Comparison of ENCODE assay signal across 26 cellular contexts in genomic region chr2:44532031-44532430, GRCh38.
"Had no signal": no experiment of that assay in that cellular context is flagged by ENCODE, and none has a peak within 500 bp of the region (broad histone marks: within the 10 kb centered on the region; RNA-seq: fewer than 3 reads in every experiment).

No MANE protein-coding gene starts in this region.

- H3K27me3 Mint-ChIP-seq: naive thymus-derived CD8-positive, alpha-beta T cell; stimulated activated naive B cell treated with anti-CD40 and anti-IgM and Interleukin-4, amounts not matched to agents 10 μg/mL and 1 μg/mL and 100 μg/mL, for 72 hours; stimulated activated naive CD8-positive, alpha-beta T cell treated with anti-CD3 and anti-CD28 coated beads, Interleukin-15, Interleukin-2, amounts not matched to agents 100 ng/mL and 50 ng/mL, for 24 hours; type B pancreatic cell had no signal

- H3K4me3 Mint-ChIP-seq: immature natural killer cell; naive thymus-derived CD8-positive, alpha-beta T cell; nephron; neural crest cell; stimulated activated naive B cell treated with anti-CD40 and anti-IgM and Interleukin-4, amounts not matched to agents 10 μg/mL and 1 μg/mL and 100 μg/mL, for 72 hours; stimulated activated naive CD8-positive, alpha-beta T cell treated with anti-CD3 and anti-CD28 coated beads, Interleukin-15, Interleukin-2, amounts not matched to agents 100 ng/mL and 50 ng/mL, for 24 hours; type B pancreatic cell had no signal

- H3K4me1 ChIP-seq: heart left ventricle, lower lobe of right lung, right atrium auricular region, tibial nerve, vagina had no signal

- H3K27ac ChIP-seq: heart left ventricle, lower lobe of right lung, pancreas, right atrium auricular region, skin epidermis, tibial nerve, vagina had no signal

- H3K9me3 Mint-ChIP-seq: immature natural killer cell had no signal

- H3K4me3 ChIP-seq: heart left ventricle, lower lobe of right lung, pancreas, right atrium auricular region, skin epidermis, tibial nerve, vagina had no signal

- H3K9me3 ChIP-seq: heart left ventricle, lower lobe of right lung, pancreas, right atrium auricular region, tibial nerve, vagina had no signal

- H3K27me3 ChIP-seq: heart left ventricle, pancreas, right atrium auricular region, tibial nerve, vagina had no signal

- DNase-seq: heart left ventricle; hypothalamus; immature natural killer cell; left ventricle myocardium superior; lower lobe of right lung; mammary epithelial cell; mesenchymal stem cell; naive thymus-derived CD8-positive, alpha-beta T cell; nucleus accumbens; pancreas; stimulated activated CD4-positive, alpha-beta T cell treated with anti-CD3 and anti-CD28 coated beads, Interleukin-12 subunit alpha, Interleukin-12 subunit beta, amount 100 ng/mL, for 4 hours; stimulated activated CD4-positive, alpha-beta T cell treated with anti-CD3 and anti-CD28 coated beads, Interleukin-15, amount 100 ng/mL, for 24 hours; stimulated activated CD4-positive, alpha-beta T cell treated with anti-CD3 and anti-CD28 coated beads, Interleukin-2, amount 100 ng/mL, for 24 hours; stimulated activated CD4-positive, alpha-beta T cell treated with anti-CD3 and anti-CD28 coated beads, Interleukin-4, amount 100 ng/mL, for 1 hour; stimulated activated naive B cell treated with anti-CD40 and anti-IgM and Interleukin-4, amounts not matched to agents 10 μg/mL and 1 μg/mL and 100 μg/mL, for 72 hours; substantia nigra had no signal

- FAIRE-seq: islet of Langerhans, pancreas had no signal

- ATAC-seq: heart left ventricle; left ventricle myocardium superior; lower lobe of right lung; naive thymus-derived CD8-positive, alpha-beta T cell; pancreas; sciatic nerve; stimulated activated naive B cell treated with anti-CD40 and anti-IgM and Interleukin-4, amounts not matched to agents 10 μg/mL and 1 μg/mL and 100 μg/mL, for 72 hours had no signal

- H3K27ac Mint-ChIP-seq: immature natural killer cell; naive thymus-derived CD8-positive, alpha-beta T cell; stimulated activated naive B cell treated with anti-CD40 and anti-IgM and Interleukin-4, amounts not matched to agents 10 μg/mL and 1 μg/mL and 100 μg/mL, for 72 hours; stimulated activated naive CD8-positive, alpha-beta T cell treated with anti-CD3 and anti-CD28 coated beads, Interleukin-15, Interleukin-2, amounts not matched to agents 100 ng/mL and 50 ng/mL, for 24 hours; type B pancreatic cell had no signal

- H3K4me1 Mint-ChIP-seq: immature natural killer cell had no signal

- H3K36me3 ChIP-seq: heart left ventricle, lower lobe of right lung, pancreas, right atrium auricular region, vagina had no signal
